23 cellular contexts compared by ENCODE assay signal in genomic region chr5:172303996-172304335, GRCh38.
"Had no signal": no experiment of that assay in that cellular context is flagged by ENCODE, and none has a peak within 500 bp of the region (broad histone marks: within the 10 kb centered on the region; RNA-seq: fewer than 3 reads in every experiment).

No MANE protein-coding gene starts in this region.

- H3K4me1 Mint-ChIP-seq: activated CD4-positive, alpha-beta T cell treated with anti-CD3 and anti-CD28 coated beads for 36 hours; WTC11 had no signal

- DNase-seq: activated CD4-positive, alpha-beta T cell treated with anti-CD3 and anti-CD28 coated beads for 36 hours; activated CD4-positive, alpha-beta T cell treated with anti-CD3 and anti-CD28 coated beads, Interleukin-2, amount 50 U/mL, for 48 hours; activated gamma-delta T cell treated with Interleukin-2 at 50 U/mL for 16 hours; activated T-cell treated with anti-CD3 and anti-CD28 coated beads for 4 hours; amygdala; effector memory CD8-positive, alpha-beta T cell; glutamatergic neuron; hippocampal formation; islet precursor cell; midbrain; nephron progenitor cell; occipital lobe; stimulated activated CD4-positive, alpha-beta T cell treated with anti-CD3 and anti-CD28 coated beads, Interleukin-15, amount 100 ng/mL, for 24 hours; stimulated activated CD4-positive, alpha-beta T cell treated with anti-CD3 and anti-CD28 coated beads, Interleukin-2, amount 100 ng/mL, for 48 hours had no signal

- H3K4me3 ChIP-seq: lung, skin epidermis, tibial nerve, vagina had no signal

- H3K27ac Mint-ChIP-seq: activated CD4-positive, alpha-beta T cell treated with anti-CD3 and anti-CD28 coated beads for 36 hours; activated naive CD4-positive, alpha-beta T cell treated with anti-CD3 and anti-CD28 coated beads, Interleukin-2, amount 50 U/mL, for 72 hours; activated T-helper 1 cell treated with anti-CD3 and anti-CD28 coated beads, Interleukin-12 subunit alpha, Interleukin-12 subunit beta, Interleukin-2, Interleukin-4 antibody, amounts not matched to agents 30 ng/mL and 10 ng/mL and 1 ng/mL, durations not matched to agents 14 hours and 24 hours and 36 hours; nephron progenitor cell; progenitor cell of endocrine pancreas; stimulated activated naive CD8-positive, alpha-beta T cell treated with anti-CD3 and anti-CD28 coated beads, Interleukin-15, Interleukin-2, amounts not matched to agents 100 ng/mL and 50 ng/mL, for 24 hours; WTC11 had no signal

- H3K4me1 ChIP-seq: tibial nerve, vagina had no signal

- H3K4me3 Mint-ChIP-seq: activated CD4-positive, alpha-beta T cell treated with anti-CD3 and anti-CD28 coated beads for 36 hours; activated T-helper 1 cell treated with anti-CD3 and anti-CD28 coated beads, Interleukin-12 subunit alpha, Interleukin-12 subunit beta, Interleukin-2, Interleukin-4 antibody, amounts not matched to agents 30 ng/mL and 10 ng/mL and 1 ng/mL, durations not matched to agents 14 hours and 24 hours and 36 hours; effector memory CD8-positive, alpha-beta T cell; nephron progenitor cell; stimulated activated naive CD8-positive, alpha-beta T cell treated with anti-CD3 and anti-CD28 coated beads, Interleukin-15, Interleukin-2, amounts not matched to agents 100 ng/mL and 50 ng/mL, for 24 hours; WTC11 had no signal

- H3K36me3 ChIP-seq: tibial nerve, vagina had no signal

- H3K36me3 Mint-ChIP-seq: activated naive CD4-positive, alpha-beta T cell treated with anti-CD3 and anti-CD28 coated beads, Interleukin-2, amount 50 U/mL, for 72 hours had no signal

- H3K27me3 Mint-ChIP-seq: progenitor cell of endocrine pancreas had no signal

- H3K9me3 ChIP-seq: vagina had no signal

- H3K27me3 ChIP-seq: tibial nerve, vagina had no signal

- H3K27ac ChIP-seq: skin epidermis, tibial nerve, vagina had no signal

- ATAC-seq: activated CD4-positive, alpha-beta T cell treated with anti-CD3 and anti-CD28 coated beads for 36 hours; activated naive CD4-positive, alpha-beta T cell treated with anti-CD3 and anti-CD28 coated beads, Interleukin-2, amount 50 U/mL, for 72 hours; effector memory CD8-positive, alpha-beta T cell; WTC11 had no signal

- H3K9me3 Mint-ChIP-seq: activated naive CD4-positive, alpha-beta T cell treated with anti-CD3 and anti-CD28 coated beads, Interleukin-2, amount 50 U/mL, for 72 hours; activated T-helper 1 cell treated with anti-CD3 and anti-CD28 coated beads, Interleukin-12 subunit alpha, Interleukin-12 subunit beta, Interleukin-2, Interleukin-4 antibody, amounts not matched to agents 30 ng/mL and 10 ng/mL and 1 ng/mL, durations not matched to agents 14 hours and 24 hours and 36 hours; effector memory CD8-positive, alpha-beta T cell; stimulated activated naive CD8-positive, alpha-beta T cell treated with anti-CD3 and anti-CD28 coated beads, Interleukin-15, Interleukin-2, amounts not matched to agents 100 ng/mL and 50 ng/mL, for 24 hours had no signal
